8 cellular contexts compared by ENCODE assay signal in the genomic region with DNA sequence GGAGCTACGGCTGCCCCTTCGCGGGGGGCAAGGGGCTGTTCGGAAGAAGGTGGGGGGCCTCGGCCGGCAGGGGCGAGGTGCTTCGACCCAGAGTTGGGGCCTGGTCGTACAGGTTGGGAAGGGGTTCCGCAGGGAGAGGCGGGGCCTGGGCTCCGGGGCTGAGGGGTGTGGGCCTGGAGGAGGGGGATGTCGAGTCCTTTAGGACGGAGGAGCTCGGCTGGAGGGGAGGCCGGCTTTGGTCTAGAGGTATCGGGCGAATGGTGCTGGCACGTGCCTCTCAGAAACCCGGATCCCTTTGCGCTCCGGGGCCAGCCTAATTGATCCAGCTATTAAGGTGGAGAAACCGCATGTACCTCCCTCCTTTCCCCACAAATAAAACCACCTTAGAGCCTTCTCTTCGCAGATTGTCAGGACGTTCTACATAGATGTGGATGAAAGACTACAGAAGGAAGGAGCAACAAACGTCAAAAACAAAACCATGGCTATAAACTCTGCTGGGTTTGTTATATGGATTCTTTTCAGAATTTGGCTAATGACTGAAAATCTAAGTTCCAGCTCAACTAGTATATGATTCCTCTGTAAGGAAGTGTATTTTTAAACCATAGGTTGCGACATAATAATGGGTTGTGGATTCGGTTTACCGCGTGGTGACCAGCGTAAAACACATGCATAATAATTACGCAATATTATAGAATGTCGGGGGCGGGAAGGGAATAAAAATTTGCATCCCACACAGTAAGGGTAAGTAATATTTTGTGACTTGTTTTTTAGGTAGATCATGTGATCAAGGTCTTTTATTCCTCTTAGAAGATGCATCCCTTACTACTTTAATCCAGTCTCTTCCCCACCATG.
DNase-seq lines count a peak whose midpoint lies in the region; ATAC-seq lines count a peak whose summit lies in the region.

No MANE protein-coding gene starts in this region.

- H4K20me1 ChIP-seq in BLaER1 treated with 17β-estradiol and CSF1 and Interleukin-3, amounts not matched to agents 10 nM and 100 nM = peaks cover 19 to 32% (median 23%) of the 10 kb centered on the region in 11 experiments; a peak in 19 of 22 replicates

- H3K27ac ChIP-seq in BLaER1 treated with 17β-estradiol and CSF1 and Interleukin-3, amounts not matched to agents 10 nM and 100 nM = peak overlapping the region; percentile 80 to 95 (median 92)
- H3K27ac ChIP-seq in iPS DF 6.9 (ENCODE audit: low read length) = no peak overlapping the region

- peak overlapping the region; percentile 78 to 92 (median 86) for H3K4me3 ChIP-seq in BLaER1 treated with 17β-estradiol and CSF1 and Interleukin-3, amounts not matched to agents 10 nM and 100 nM
- H3K4me3 ChIP-seq in iPS DF 6.9 (ENCODE audit: low read length) = peak overlapping the region; percentile 64
- peak overlapping the region; percentile 70 for H3K4me3 ChIP-seq in skeletal muscle cell (ENCODE audit: low read depth, low read length)

- ATAC-seq in GM18519 (IDR thresholded peaks at IDR 0.05; ENCODE audit: low FRiP score, unreplicated experiment) (peak; percentile 6), HG03045 (IDR thresholded peaks at IDR 0.05; ENCODE audit: unreplicated experiment) (peak; percentile 34), GM18861 (IDR thresholded peaks at IDR 0.05; ENCODE audit: unreplicated experiment) (no peak)

- peak overlapping the region; percentile 83 to 91 (median 89) for H3K9ac ChIP-seq in BLaER1 treated with 17β-estradiol and CSF1 and Interleukin-3, amounts not matched to agents 10 nM and 100 nM

- peak overlapping the region; percentile 71 to 95 (median 84) for H3K4me2 ChIP-seq in BLaER1 treated with 17β-estradiol and CSF1 and Interleukin-3, amounts not matched to agents 10 nM and 100 nM

- H3K27me3 ChIP-seq in BLaER1 treated with 17β-estradiol and CSF1 and Interleukin-3, amounts not matched to agents 10 nM and 100 nM = no peaks in the 10 kb centered on the region
- no peaks in the 10 kb centered on the region for H3K27me3 ChIP-seq in iPS DF 6.9 (ENCODE audit: control insufficient read depth, insufficient read depth, low read length)

- peaks cover 41 to 76% (median 58%) of the 10 kb centered on the region in 10 experiments for H3K4me1 ChIP-seq in BLaER1 treated with 17β-estradiol and CSF1 and Interleukin-3, amounts not matched to agents 10 nM and 100 nM
- H3K4me1 ChIP-seq in iPS DF 6.9 (ENCODE audit: control insufficient read depth, insufficient read depth, low read length) = no peaks in the 10 kb centered on the region

- DNase-seq in NCI-H526 (lab: John Stamatoyannopoulos, UW) = peak; percentile 51 to 82
- DNase-seq in anterior cingulate cortex (lab: John Stamatoyannopoulos, UW) = peak in 38 of 58 donors; percentile 23 to 84 (median 66)
- peak; percentile 27 for DNase-seq in iPS DF 6.9 (ENCODE audit: low read depth, low spot score)
- peak; percentile 35 for DNase-seq in skeletal muscle cell (ENCODE audit: low read depth)

- H3K9me3 ChIP-seq in BLaER1 treated with 17β-estradiol and CSF1 and Interleukin-3, amounts not matched to agents 10 nM and 100 nM (replicated peaks in 1 of 11) = peaks cover 0 to 6% (median 2%) of the 10 kb centered on the region in 11 experiments; a peak in 4 of 22 replicates
- H3K9me3 ChIP-seq in iPS DF 6.9 (ENCODE audit: control insufficient read depth, insufficient read depth, low read length) = no peaks in the 10 kb centered on the region

- peaks cover 0 to 15% (median 7%) of the 10 kb centered on the region in 11 experiments; a peak in 16 of 22 replicates for H3K36me3 ChIP-seq in BLaER1 treated with 17β-estradiol and CSF1 and Interleukin-3, amounts not matched to agents 10 nM and 100 nM
- no peaks in the 10 kb centered on the region for H3K36me3 ChIP-seq in iPS DF 6.9 (ENCODE audit: control insufficient read depth, insufficient read depth, low read length)

- no CpG with 5 or more reads among the region's 34 CpGs for WGBS in iPS DF 6.9 (ENCODE audit: insufficient coverage, insufficient read length)
